ENCODE assay signal across 23 cellular contexts in the genomic region with DNA sequence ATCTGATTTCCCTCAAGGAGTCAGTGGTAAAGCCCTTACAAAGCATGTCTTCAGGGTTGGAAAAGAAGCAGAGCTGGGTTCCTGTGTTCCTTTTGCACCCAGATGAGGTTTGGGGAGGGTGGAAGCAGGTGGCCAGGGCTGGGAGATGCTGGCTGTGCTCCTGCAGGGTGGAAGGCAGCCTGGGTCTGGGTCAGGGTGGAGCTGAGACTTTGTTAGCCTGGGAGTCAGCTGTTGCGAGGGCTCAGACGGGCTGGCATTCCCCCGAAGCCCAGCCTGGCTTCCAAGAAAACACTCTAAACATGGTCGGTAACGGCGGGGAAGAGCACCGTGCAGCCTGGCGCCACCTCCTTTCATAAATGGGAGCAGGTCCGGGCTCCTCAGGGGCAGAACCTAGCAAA. TPM values are rescaled to one million over a fixed set of nuclear protein-coding genes. Genes with fewer than 3 reads are reported as not detected.
A peak's percentile ranks its signal among the peaks of the same experiment; 100 is the strongest.
DNase-seq lines count a peak whose midpoint lies in the region; ATAC-seq and TF ChIP-seq lines count a peak whose summit lies in the region.
"Had no signal": no experiment of that assay in that cellular context is flagged by ENCODE, and none has a peak within 500 bp of the region (broad histone marks: within the 10 kb centered on the region; RNA-seq: fewer than 3 reads in every experiment).

No MANE protein-coding gene starts in this region.

- no peaks in the 10 kb centered on the region for H3K9me3 Mint-ChIP-seq in T-helper 2 cell treated with Interferon-gamma antibody and Interleukin-4, amounts not matched to agents 5 μg/mL and 100 μg/mL, for 36 hours
- no peaks in the 10 kb centered on the region for H3K9me3 Mint-ChIP-seq in H9
- no peaks in the 10 kb centered on the region for H3K9me3 Mint-ChIP-seq in central memory CD8-positive, alpha-beta T cell
- H3K9me3 Mint-ChIP-seq: memory B cell; stimulated activated naive CD8-positive, alpha-beta T cell treated with anti-CD3 and anti-CD28 coated beads, Interleukin-15, amount 100 ng/mL, for 72 hours had no signal

- peaks cover 51% of the 10 kb centered on the region for H3K4me1 Mint-ChIP-seq in T-helper 2 cell treated with Interferon-gamma antibody and Interleukin-4, amounts not matched to agents 5 μg/mL and 100 μg/mL, for 36 hours (ENCODE audit: low read depth)
- peaks cover 16 to 21% of the 10 kb centered on the region in 2 experiments for H3K4me1 Mint-ChIP-seq in H9
- peaks cover 33% of the 10 kb centered on the region for H3K4me1 Mint-ChIP-seq in central memory CD8-positive, alpha-beta T cell

- no peak overlapping the region for H4K5ac ChIP-seq in H9 (ENCODE audit: insufficient read length, low read depth, low read length)

- H3K23ac ChIP-seq in H9 (ENCODE audit: insufficient read length, low read depth, low read length) = no peak overlapping the region

- H2BK12ac ChIP-seq in H9 (ENCODE audit: insufficient read length, low read depth, low read length) = no peak overlapping the region

- no peaks in the 10 kb centered on the region for H3K79me1 ChIP-seq in H9 (ENCODE audit: insufficient read depth, low read depth, low read length, poor library complexity, severe bottlenecking)

- H2BK20ac ChIP-seq in H9 (ENCODE audit: low read depth, low read length, poor library complexity, severe bottlenecking) = no peak overlapping the region

- H3K36me3 ChIP-seq in rectal smooth muscle tissue (ENCODE audit: control insufficient read depth, insufficient read depth, low read length) = no peaks in the 10 kb centered on the region
- H3K36me3 ChIP-seq: upper lobe of left lung had no signal

- peak overlapping the region; percentile 28; the same call in 1 of the 2 replicates for H3K14ac ChIP-seq in H9 (ENCODE audit: insufficient read depth, low read length)

- H3K9me3 ChIP-seq in H9 (ENCODE audit: control insufficient read depth, low read depth, low read length) = no peaks in the 10 kb centered on the region
- H3K9me3 ChIP-seq: upper lobe of left lung had no signal

- no peak overlapping the region for H3K56ac ChIP-seq in H9 (ENCODE audit: insufficient read length, low read depth, low read length)

- H4K91ac ChIP-seq in H9 (ENCODE audit: insufficient read length, low read depth, low read length) = no peak overlapping the region

- peak overlapping the region; percentile 69 for H3K27ac Mint-ChIP-seq in T-helper 2 cell treated with Interferon-gamma antibody and Interleukin-4, amounts not matched to agents 5 μg/mL and 100 μg/mL, for 36 hours
- no peak overlapping the region for H3K27ac Mint-ChIP-seq in H9
- peak overlapping the region; percentile 19 for H3K27ac Mint-ChIP-seq in central memory CD8-positive, alpha-beta T cell (ENCODE audit: low read depth)
- H3K27ac Mint-ChIP-seq: activated CD4-positive, alpha-beta T cell treated with anti-CD3 and anti-CD28 coated beads for 36 hours; B cell; memory B cell had no signal

- H3K79me2 ChIP-seq in H9 (ENCODE audit: insufficient read depth, low read length) = no peaks in the 10 kb centered on the region

- H2AK5ac ChIP-seq in H9 (ENCODE audit: insufficient read length, low read length) = no peak overlapping the region

- TF ChIP-seq CTCF in H9 (conservative IDR thresholded peaks at IDR 0.05) = no peak

- no peak overlapping the region for H3K18ac ChIP-seq in H9 (ENCODE audit: insufficient read length, low read depth, low read length)

- H3K27ac ChIP-seq in H9 (ENCODE audit: insufficient read length, low read depth, low read length) = no peak overlapping the region
- H3K27ac ChIP-seq in rectal smooth muscle tissue (ENCODE audit: low read depth, low read length) = peak overlapping the region; percentile 27

- no CpG with 5 or more reads among the region's 9 CpGs for WGBS in H9 (ENCODE audit: extremely low coverage, insufficient read length, low lambda C conversion rate)

- H2BK15ac ChIP-seq in H9 (ENCODE audit: low read depth, low read length) = no peak overlapping the region

- no peaks in the 10 kb centered on the region for H3K36me3 Mint-ChIP-seq in T-helper 2 cell treated with Interferon-gamma antibody and Interleukin-4, amounts not matched to agents 5 μg/mL and 100 μg/mL, for 36 hours (ENCODE audit: low read depth)
- H3K36me3 Mint-ChIP-seq in H9 (ENCODE audit: insufficient read depth in 1 of 3, low read depth in 3 of 3) = no peaks in the 10 kb centered on the region
- H3K36me3 Mint-ChIP-seq in central memory CD8-positive, alpha-beta T cell (ENCODE audit: insufficient read depth) = peaks cover 1% of the 10 kb centered on the region
- H3K36me3 Mint-ChIP-seq: memory B cell had no signal

- H2AFZ ChIP-seq in H9 (ENCODE audit: low read length) = no peak overlapping the region

- no peak overlapping the region for H2BK5ac ChIP-seq in H9 (ENCODE audit: insufficient read length, low read length)

- no peaks in the 10 kb centered on the region for H3K27me3 Mint-ChIP-seq in T-helper 2 cell treated with Interferon-gamma antibody and Interleukin-4, amounts not matched to agents 5 μg/mL and 100 μg/mL, for 36 hours (ENCODE audit: low read depth)
- no peaks in the 10 kb centered on the region for H3K27me3 Mint-ChIP-seq in H9 (ENCODE audit: low read depth)
- no peaks in the 10 kb centered on the region for H3K27me3 Mint-ChIP-seq in central memory CD8-positive, alpha-beta T cell
- H3K27me3 Mint-ChIP-seq: activated CD4-positive, alpha-beta T cell treated with anti-CD3 and anti-CD28 coated beads for 36 hours; progenitor cell of endocrine pancreas; stimulated activated naive CD8-positive, alpha-beta T cell treated with anti-CD3 and anti-CD28 coated beads, Interleukin-15, amount 100 ng/mL, for 72 hours had no signal

- no peak overlapping the region for H2BK120ac ChIP-seq in H9 (ENCODE audit: low read depth, low read length, poor library complexity, severe bottlenecking)

- ATAC-seq in central memory CD8-positive, alpha-beta T cell (replicated peaks; ENCODE audit: extremely low read depth, poor library complexity, severe bottlenecking) = no peak

- H4K20me1 ChIP-seq in H9 (ENCODE audit: control insufficient read depth, insufficient read depth, insufficient read length) = no peaks in the 10 kb centered on the region

- H3K4me1 ChIP-seq in H9 (ENCODE audit: insufficient read depth, low read length) (no peaks in the 10 kb centered on the region), rectal smooth muscle tissue (ENCODE audit: control insufficient read depth, insufficient read depth, low read length) (peaks cover 8% of the 10 kb centered on the region)

- no peaks in the 10 kb centered on the region for H3K27me3 ChIP-seq in H9 (ENCODE audit: insufficient read depth, low read length)
- H3K27me3 ChIP-seq in rectal smooth muscle tissue (ENCODE audit: control insufficient read depth, insufficient read depth, low read length) = no peaks in the 10 kb centered on the region
- H3K27me3 ChIP-seq: upper lobe of left lung had no signal

- H3K4me3 Mint-ChIP-seq in T-helper 2 cell treated with Interferon-gamma antibody and Interleukin-4, amounts not matched to agents 5 μg/mL and 100 μg/mL, for 36 hours = peak overlapping the region; percentile 18
- H3K4me3 Mint-ChIP-seq in H9 = no peak overlapping the region
- H3K4me3 Mint-ChIP-seq in central memory CD8-positive, alpha-beta T cell = no peak overlapping the region
- H3K4me3 Mint-ChIP-seq: activated CD4-positive, alpha-beta T cell treated with anti-CD3 and anti-CD28 coated beads for 36 hours; B cell; memory B cell; stimulated activated naive CD8-positive, alpha-beta T cell treated with anti-CD3 and anti-CD28 coated beads, Interleukin-15, amount 100 ng/mL, for 72 hours had no signal

- H3K4me2 ChIP-seq in H9 (ENCODE audit: insufficient read depth, insufficient read length, low read length) = no peak overlapping the region

- no peak overlapping the region for H3K4me3 ChIP-seq in rectal smooth muscle tissue (ENCODE audit: low read length)
- H3K4me3 ChIP-seq: upper lobe of left lung had no signal

- no peaks in the 10 kb centered on the region for H3K23me2 ChIP-seq in H9 (ENCODE audit: insufficient read length, low read depth, low read length, poor library complexity, severe bottlenecking)

- H3K9ac ChIP-seq in H9 (ENCODE audit: extremely low read depth, insufficient read length, low read length) = no peak overlapping the region
- H3K9ac ChIP-seq in rectal smooth muscle tissue (ENCODE audit: low read length) = no peak overlapping the region

- no peak for DNase-seq in T-helper 2 cell treated with Interferon-gamma antibody and Interleukin-4, amounts not matched to agents 5 μg/mL and 100 μg/mL, for 36 hours (ENCODE audit: low spot score)
- DNase-seq in T-helper 2 cell (no peak), H9 (no peak), SIG-M5 (lab: John Stamatoyannopoulos, UW) (no peak), OCI-M2 (lab: John Stamatoyannopoulos, UW; ENCODE audit: unreplicated experiment) (no peak), HT-29 (ENCODE audit: low spot score) (no peak)
- no peak for DNase-seq in central memory CD8-positive, alpha-beta T cell (ENCODE audit: low spot score in 2 of 2)
- DNase-seq: 8988T; activated CD4-positive, alpha-beta T cell treated with anti-CD3 and anti-CD28 coated beads for 36 hours; activated naive CD4-positive, alpha-beta T cell treated with anti-CD3 and anti-CD28 coated beads, Interleukin-2, amount 50 U/mL, for 16 hours; erythroblast; foreskin melanocyte; NCI-H1436; NCI-H524; RPMI8226; stimulated activated CD4-positive, alpha-beta T cell treated with anti-CD3 and anti-CD28 coated beads, Interleukin-4, amount 100 ng/mL, for 24 hours; stimulated activated naive CD8-positive, alpha-beta T cell treated with anti-CD3 and anti-CD28 coated beads, Interleukin-15, amount 100 ng/mL, for 72 hours had no signal

- H4K8ac ChIP-seq in H9 (replicated peaks; ENCODE audit: insufficient read length, low read depth, low read length) = no peak overlapping the region

- no peak overlapping the region for H3K4ac ChIP-seq in H9 (ENCODE audit: low read depth, low read length)

- H3T11ph ChIP-seq in H9 (ENCODE audit: low read length) = no peak overlapping the region

RNA-seq across cellular contexts. Expression of gene EPS8L3, which starts 43.7 kb away (rescaled TPM):
- total RNA-seq in H9 (2021) = not detected in 2 replicates
- 107 and 120 TPM in 2 replicates for total RNA-seq in HT-29 (2014; rRNA removed; shearing (Covaris generic))
- total RNA-seq: activated CD4-positive, alpha-beta T cell treated with anti-CD3 and anti-CD28 coated beads for 36 hours; B cell; cerebellum had no signal

Comparison
In these comparisons a context has a peak if more than half of its experiments do, and no peak if none do; other contexts are left out.
1. H3K27ac Mint-ChIP-seq: peak in T-helper 2 cell treated with Interferon-gamma antibody and Interleukin-4, amounts not matched to agents 5 μg/mL and 100 μg/mL, for 36 hours (single experiment) and central memory CD8-positive, alpha-beta T cell (single experiment); none in H9 (0 of 3).
2. RNA of gene EPS8L3, which starts 43.7 kb away (total RNA-seq): 107 to 120 TPM in HT-29; not detected in H9; every median in the first group is over 100 times any median in the second.